In the genomic region with DNA sequence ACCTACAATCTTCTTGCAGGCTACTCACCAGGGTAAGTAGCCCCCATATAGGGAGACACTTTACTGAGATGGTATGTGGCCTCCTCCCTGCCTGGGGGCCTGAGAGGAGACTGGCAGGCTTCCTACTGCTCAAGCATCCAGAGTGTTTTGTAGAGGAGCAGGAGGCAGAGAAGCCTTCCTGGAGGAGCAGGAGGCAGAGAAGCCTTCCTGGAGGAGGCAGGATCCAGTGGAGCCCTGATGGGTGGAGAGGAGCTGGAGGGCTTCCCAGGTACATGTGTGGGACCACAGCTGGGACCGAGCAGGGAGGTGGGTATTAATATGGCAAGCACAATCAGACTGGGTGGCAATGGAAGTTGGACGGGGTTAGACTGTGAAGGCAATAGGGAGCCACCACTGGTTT, we compare ENCODE assay signal across 19 cellular contexts. TPM values are rescaled to one million over a fixed set of nuclear protein-coding genes. Genes with fewer than 3 reads are reported as not detected.
DNase-seq lines count a peak whose midpoint lies in the region; ATAC-seq and TF ChIP-seq lines count a peak whose summit lies in the region.
"Had no signal": no experiment of that assay in that cellular context is flagged by ENCODE, and none has a peak within 500 bp of the region (broad histone marks: within the 10 kb centered on the region; RNA-seq: fewer than 3 reads in every experiment).

No MANE protein-coding gene starts in this region.

- no peak for TF ChIP-seq CTCF in DOHH2 (IDR thresholded peaks at IDR 0.05; ENCODE audit: low read depth, low read length, poor library complexity, severe bottlenecking)
- no peak for TF ChIP-seq CTCF in coronary artery (IDR thresholded peaks at IDR 0.05)

- DNase-seq in coronary artery (ENCODE audit: low spot score): peak; percentile 45
- DNase-seq in posterior vena cava (ENCODE audit: low spot score): peak; percentile 41
- DNase-seq in HT-29 (ENCODE audit: low spot score): no peak
- DNase-seq: activated T-cell treated with anti-CD3 and anti-CD28 coated beads, Interleukin-2, amount 50 U/mL, for 24 hours; BE2C; DMS 273 treated with DMSO at 0.1 percent for 48 hours; effector CD4-positive, alpha-beta T cell; GOT3; KBM-7; mesendoderm; NCI-H1048 had no signal

- no peak overlapping the region for H3K4me3 ChIP-seq in BLaER1 treated with 17β-estradiol and CSF1 and Interleukin-3, amounts not matched to agents 10 nM and 100 nM
- H3K4me3 ChIP-seq in DOHH2 (ENCODE audit: low read length): no peak overlapping the region
- H3K4me3 ChIP-seq in coronary artery: no peak overlapping the region
- H3K4me3 ChIP-seq: heart right ventricle, neural progenitor cell, SK-N-MC had no signal

- no peak for ATAC-seq in GM19463 (IDR thresholded peaks at IDR 0.05; ENCODE audit: unreplicated experiment)
- ATAC-seq in HG03139 (IDR thresholded peaks at IDR 0.05; ENCODE audit: unreplicated experiment): no peak
- ATAC-seq: heart right ventricle, right cardiac atrium had no signal

- peak overlapping the region in 10 of 11 experiments; percentile 12 to 100 (median 98); a peak in 19 of 22 replicates for H3K4me2 ChIP-seq in BLaER1 treated with 17β-estradiol and CSF1 and Interleukin-3, amounts not matched to agents 10 nM and 100 nM
- H3K4me2 ChIP-seq in DOHH2 (ENCODE audit: low read length): peak overlapping the region; percentile 99; the same call in 1 of the 2 replicates
- H3K4me2 ChIP-seq: neural progenitor cell had no signal

- H3K27me3 ChIP-seq in BLaER1 treated with 17β-estradiol and CSF1 and Interleukin-3, amounts not matched to agents 10 nM and 100 nM: peaks cover 0 to 43% (median 0%) of the 10 kb centered on the region in 11 experiments; a peak in 5 of 22 replicates
- H3K27me3 ChIP-seq in DOHH2 (ENCODE audit: control insufficient read depth, low read length): no peaks in the 10 kb centered on the region
- H3K27me3 ChIP-seq: BE2C, neural progenitor cell had no signal

- intact Hi-C loops in posterior vena cava (cut with DNase I): no loop called here

- H3K9me3 ChIP-seq in BLaER1 treated with 17β-estradiol and CSF1 and Interleukin-3, amounts not matched to agents 10 nM and 100 nM (replicated peaks in 1 of 11): no peaks in the 10 kb centered on the region
- no peaks in the 10 kb centered on the region for H3K9me3 ChIP-seq in DOHH2 (ENCODE audit: control insufficient read depth, insufficient read depth, low read length)
- H3K9me3 ChIP-seq: BE2C, heart right ventricle had no signal

- H3K79me2 ChIP-seq in DOHH2 (ENCODE audit: control insufficient read depth, low read length): no peaks in the 10 kb centered on the region; the same call in 1 of the 2 replicates

- H3K4me1 ChIP-seq in BLaER1 treated with 17β-estradiol and CSF1 and Interleukin-3, amounts not matched to agents 10 nM and 100 nM: peaks cover 85 to 95% (median 92%) of the 10 kb centered on the region in 10 experiments
- peaks cover 93% of the 10 kb centered on the region for H3K4me1 ChIP-seq in DOHH2 (ENCODE audit: control insufficient read depth, low read length)
- H3K4me1 ChIP-seq: BE2C had no signal

- no peak overlapping the region for H3K9ac ChIP-seq in BLaER1 treated with 17β-estradiol and CSF1 and Interleukin-3, amounts not matched to agents 10 nM and 100 nM
- H3K9ac ChIP-seq: neural progenitor cell had no signal

- H3K9me2 ChIP-seq in DOHH2 (replicated peaks; ENCODE audit: control insufficient read depth, low read length): no peaks in the 10 kb centered on the region

- H3K36me3 ChIP-seq in BLaER1 treated with 17β-estradiol and CSF1 and Interleukin-3, amounts not matched to agents 10 nM and 100 nM: no peaks in the 10 kb centered on the region
- no peaks in the 10 kb centered on the region for H3K36me3 ChIP-seq in DOHH2 (ENCODE audit: control insufficient read depth, low read length)
- H3K36me3 ChIP-seq: BE2C, heart right ventricle, neural progenitor cell had no signal

- peaks cover 33% of the 10 kb centered on the region for H3F3A ChIP-seq in DOHH2 (ENCODE audit: control insufficient read depth, insufficient read depth)

- H4K20me1 ChIP-seq in BLaER1 treated with 17β-estradiol and CSF1 and Interleukin-3, amounts not matched to agents 10 nM and 100 nM: peaks cover 0 to 45% (median 0%) of the 10 kb centered on the region in 11 experiments; a peak in 5 of 22 replicates
- peaks cover 5% of the 10 kb centered on the region; the same call in 1 of the 2 replicates for H4K20me1 ChIP-seq in DOHH2 (ENCODE audit: control insufficient read depth, insufficient read depth, low read depth, low read length)

- peak overlapping the region in 3 of 11 experiments; percentile 4 to 67 (median 36); a peak in 2 of 22 replicates for H3K27ac ChIP-seq in BLaER1 treated with 17β-estradiol and CSF1 and Interleukin-3, amounts not matched to agents 10 nM and 100 nM
- H3K27ac ChIP-seq in DOHH2 (ENCODE audit: low read depth, low read length): peak overlapping the region; percentile 93
- H3K27ac ChIP-seq in coronary artery: no peak overlapping the region
- H3K27ac ChIP-seq: heart right ventricle, neural progenitor cell, SK-N-MC had no signal

RNA-seq across cellular contexts. Expression of gene ADGRG5, which starts 2.1 kb away (rescaled TPM):
- under 1 TPM; 0.05 to 0.32 TPM for total RNA-seq in posterior vena cava
- total RNA-seq in HT-29 (2014; rRNA removed; shearing (Covaris generic)): 3.1 and 5.1 TPM in 2 replicates

RNA-seq across cellular contexts. Expression of gene CCDC102A, which starts 4.0 kb away (rescaled TPM):
- 10 to 100 TPM; 16.9 to 18.3 TPM for total RNA-seq in posterior vena cava
- 7.6 and 7.7 TPM in 2 replicates for total RNA-seq in HT-29 (2014; rRNA removed; shearing (Covaris generic))

RNA-seq across cellular contexts. Expression of gene DOK4, which starts 54.1 kb away (rescaled TPM):
- 10 to 100 TPM; 29.2 to 31.1 TPM for total RNA-seq in posterior vena cava
- 118 and 122 TPM in 2 replicates for total RNA-seq in HT-29 (2014; rRNA removed; shearing (Covaris generic))
